ENCODE assay signal across 8 cellular contexts in the genomic region with DNA sequence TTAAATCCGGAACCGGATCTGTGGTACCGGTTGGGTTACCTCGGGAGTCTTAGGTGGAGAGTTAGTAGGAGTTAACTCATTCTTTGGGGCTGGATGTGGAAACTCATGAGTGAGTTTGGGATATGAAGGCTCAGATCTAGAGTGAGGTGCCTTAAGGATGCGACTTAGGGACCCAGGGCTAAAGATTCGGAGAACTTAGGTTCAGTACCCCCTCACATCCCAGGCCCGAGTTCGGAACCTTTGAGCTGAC. TPM values are rescaled to one million over a fixed set of nuclear protein-coding genes. Genes with fewer than 3 reads are reported as not detected.
A peak's percentile ranks its signal among the peaks of the same experiment; 100 is the strongest.
DNase-seq lines count a peak whose midpoint lies in the region; ATAC-seq and TF ChIP-seq lines count a peak whose summit lies in the region.

No MANE protein-coding gene starts in this region.

- H3K9ac ChIP-seq in OCI-LY1 (ENCODE audit: low read length) (peak overlapping the region; percentile 81), neuronal stem cell (ENCODE audit: low read depth, low read length, poor library complexity) (no peak overlapping the region)

- no peaks in the 10 kb centered on the region for H3F3A ChIP-seq in OCI-LY1 (ENCODE audit: insufficient read depth, low read length)

- H3K79me1 ChIP-seq in neuronal stem cell (ENCODE audit: low read depth, low read length), result peaks cover 3% of the 10 kb centered on the region

- H3K4ac ChIP-seq in neuronal stem cell (ENCODE audit: low read length), result no peak overlapping the region

- no peaks in the 10 kb centered on the region for H3K9me3 ChIP-seq in CD4-positive, alpha-beta memory T cell (ENCODE audit: control insufficient read depth in 1 of 2, low read length in 2 of 2)
- H3K9me3 ChIP-seq in OCI-LY1 (ENCODE audit: low read length) (no peaks in the 10 kb centered on the region), neuronal stem cell (replicated peaks in 1 of 2; ENCODE audit: control insufficient read depth in 2 of 2, insufficient read depth in 1 of 2, low read depth in 1 of 2, low read length in 2 of 2) (peaks cover 0 to 3% of the 10 kb centered on the region in 2 donors)

- no peak overlapping the region for H2BK5ac ChIP-seq in neuronal stem cell (ENCODE audit: low read length)

- no peaks in the 10 kb centered on the region for H3K27me3 ChIP-seq in CD4-positive, alpha-beta memory T cell (ENCODE audit: insufficient read depth, low read length)
- H3K27me3 ChIP-seq in OCI-LY1 (ENCODE audit: insufficient read depth, low read length) (no peaks in the 10 kb centered on the region), neuronal stem cell (ENCODE audit: control insufficient read depth in 3 of 3, insufficient read depth in 3 of 3, low read depth in 1 of 3, low read length in 3 of 3) (no peaks in the 10 kb centered on the region)

- no peaks in the 10 kb centered on the region for H3K36me3 ChIP-seq in CD4-positive, alpha-beta memory T cell (ENCODE audit: insufficient read depth, low read length)
- H3K36me3 ChIP-seq in OCI-LY1 (ENCODE audit: insufficient read depth, low read length), result peaks cover 31% of the 10 kb centered on the region
- peaks cover 7 to 31% of the 10 kb centered on the region in 2 donors for H3K36me3 ChIP-seq in neuronal stem cell (replicated peaks in 1 of 2; ENCODE audit: control insufficient read depth in 2 of 2, insufficient read depth in 2 of 2, low read length in 2 of 2)

- CTCF ChIA-PET in CD4-positive, alpha-beta memory T cell (lab: Charles Lee; ENCODE audit: partially characterized antibody), result interaction anchor here (0.6 to 2.5 kb wide), 7 partner anchors 28 to 586 kb away, joined by 3 to 14 read pairs (median 3); partner anchors contain the start of gene RAB4B

- no peak overlapping the region for H2AFZ ChIP-seq in OCI-LY1 (ENCODE audit: low read length)
- H2AFZ ChIP-seq in neuronal stem cell (ENCODE audit: low read length), result peak overlapping the region; percentile 19

- H3K4me1 Mint-ChIP-seq in CD4-positive, alpha-beta memory T cell, result peaks cover 22 to 47% (median 29%) of the 10 kb centered on the region in 4 donors
- peaks cover 44% of the 10 kb centered on the region for H3K4me1 Mint-ChIP-seq in endothelial cell (ENCODE audit: unreplicated experiment)

- peak overlapping the region; percentile 95 to 100 (median 98) for H3K4me3 Mint-ChIP-seq in CD4-positive, alpha-beta memory T cell
- peak overlapping the region; percentile 99 for H3K4me3 Mint-ChIP-seq in endothelial cell (ENCODE audit: unreplicated experiment)

- peak overlapping the region; percentile 86 for H3K27ac ChIP-seq in CD4-positive, alpha-beta memory T cell (ENCODE audit: low read depth, low read length)
- peak overlapping the region; percentile 83 for H3K27ac ChIP-seq in OCI-LY1 (ENCODE audit: low read depth, low read length, poor library complexity, severe bottlenecking)
- peak overlapping the region; percentile 66 for H3K27ac ChIP-seq in neuronal stem cell (replicated peaks; ENCODE audit: low read length)

- H2AK5ac ChIP-seq in neuronal stem cell (ENCODE audit: low read depth, low read length), result peak overlapping the region; percentile 49

- peaks cover 39% of the 10 kb centered on the region for H3K79me2 ChIP-seq in OCI-LY1 (ENCODE audit: insufficient read depth, low read length)

- DNase-seq in CD4-positive, alpha-beta memory T cell, result peak in 1 of 5 donors; percentile 12
- DNase-seq in endothelial cell (ENCODE audit: low spot score) (no peak), neuronal stem cell (ENCODE audit: low spot score) (no peak), OCI-M1 (lab: John Stamatoyannopoulos, UW) (no peak), SW480 (ENCODE audit: low spot score) (no peak), DMS53 treated with DMSO at 0.1 percent for 48 hours (lab: John Stamatoyannopoulos, UW; ENCODE audit: unreplicated experiment) (no peak)

- peak overlapping the region; percentile 39 to 55 for H3K4me3 ChIP-seq in CD4-positive, alpha-beta memory T cell (ENCODE audit: low read length in 2 of 2)
- peak overlapping the region; percentile 67 for H3K4me3 ChIP-seq in OCI-LY1 (ENCODE audit: low read depth, low read length, poor library complexity, severe bottlenecking)
- H3K4me3 ChIP-seq in neuronal stem cell (ENCODE audit: low read length in 2 of 2), result peak overlapping the region; percentile 84 to 96

- H3K4me2 ChIP-seq in OCI-LY1 (ENCODE audit: low read length) (peak overlapping the region; percentile 75), neuronal stem cell (ENCODE audit: insufficient read depth, low read length, poor library complexity, severe bottlenecking) (peak overlapping the region; percentile 56)

- H3K36me3 Mint-ChIP-seq in CD4-positive, alpha-beta memory T cell, result peaks cover 8 to 29% of the 10 kb centered on the region in 2 donors
- H3K36me3 Mint-ChIP-seq in endothelial cell (ENCODE audit: low read depth, unreplicated experiment), result peaks cover 19% of the 10 kb centered on the region

- no peaks in the 10 kb centered on the region for H3K9me2 ChIP-seq in OCI-LY1 (ENCODE audit: low read depth, low read length)

- H3K27me3 Mint-ChIP-seq in CD4-positive, alpha-beta memory T cell, result no peaks in the 10 kb centered on the region
- H3K27me3 Mint-ChIP-seq in endothelial cell (ENCODE audit: unreplicated experiment), result peaks cover 24% of the 10 kb centered on the region

- peak overlapping the region; percentile 89 to 99 (median 99) for H3K27ac Mint-ChIP-seq in CD4-positive, alpha-beta memory T cell
- peak overlapping the region; percentile 99 for H3K27ac Mint-ChIP-seq in endothelial cell (ENCODE audit: unreplicated experiment)

- no peak overlapping the region for H2BK120ac ChIP-seq in neuronal stem cell (ENCODE audit: low read depth, low read length)

- H3K14ac ChIP-seq in neuronal stem cell (ENCODE audit: low read length), result no peak overlapping the region

- TF ChIP-seq CTCF in OCI-LY1 (IDR thresholded peaks at IDR 0.05; ENCODE audit: low read length) (no peak), endothelial cell (IDR thresholded peaks at IDR 0.05; ENCODE audit: unreplicated experiment) (no peak)

- H4K91ac ChIP-seq in neuronal stem cell (ENCODE audit: low read depth, low read length, poor library complexity), result no peak overlapping the region

- no peaks in the 10 kb centered on the region for H4K20me1 ChIP-seq in OCI-LY1 (ENCODE audit: insufficient read depth, low read length)

- no peak overlapping the region for H2BK15ac ChIP-seq in neuronal stem cell (ENCODE audit: low read length)

- peak overlapping the region; percentile 50 for H3K18ac ChIP-seq in neuronal stem cell (ENCODE audit: low read length)

- ATAC-seq in HG03045 (IDR thresholded peaks at IDR 0.05; ENCODE audit: unreplicated experiment), result no peak

- peaks cover 0 to 2% (median 0%) of the 10 kb centered on the region in 8 donors for H3K9me3 Mint-ChIP-seq in CD4-positive, alpha-beta memory T cell
- H3K9me3 Mint-ChIP-seq in endothelial cell (ENCODE audit: unreplicated experiment), result no peaks in the 10 kb centered on the region

- intact Hi-C loops in CD4-positive, alpha-beta memory T cell (cut with micrococcal nuclease), result loop anchor here (1.0 to 5.0 kb wide), 5 partner anchors 28 to 308 kb away; partner anchors contain the start of genes NUMBL, RAB4B and SERTAD3

- H3K4me1 ChIP-seq in CD4-positive, alpha-beta memory T cell (ENCODE audit: insufficient read depth, low read length), result peaks cover 39% of the 10 kb centered on the region
- peaks cover 50% of the 10 kb centered on the region for H3K4me1 ChIP-seq in OCI-LY1 (ENCODE audit: insufficient read depth, low read length, severe bottlenecking)
- H3K4me1 ChIP-seq in neuronal stem cell (ENCODE audit: control insufficient read depth in 2 of 2, insufficient read depth in 1 of 2, low read depth in 1 of 2, low read length in 2 of 2), result peaks cover 13 to 15% of the 10 kb centered on the region in 2 donors

- H2BK12ac ChIP-seq in neuronal stem cell (ENCODE audit: low read length), result no peak overlapping the region

- H3K23ac ChIP-seq in neuronal stem cell (ENCODE audit: low read depth, low read length, poor library complexity), result no peak overlapping the region

- WGBS in neuronal stem cell (ENCODE audit: extremely low coverage in 2 of 2, insufficient read length in 2 of 2, insufficient replicate concordance in 1 of 2), 2 donors, result no CpG with 5 or more reads among the region's 8 CpGs

- POLR2A ChIA-PET in CD4-positive, alpha-beta memory T cell (lab: Charles Lee; ENCODE audit: partially characterized antibody), result interaction anchor here (0.8 to 9.9 kb wide), 17 partner anchors 8 to 614 kb away, joined by 3 to 142 read pairs (median 5); partner anchors contain the start of genes B9D2, COQ8B, EGLN2 and HNRNPUL1

- H4K8ac ChIP-seq in neuronal stem cell (ENCODE audit: low read depth, low read length), result no peak overlapping the region

RNA-seq across cellular contexts. Expression of gene ACTMAP, which starts 0.3 kb away (rescaled TPM):
- total RNA-seq in CD4-positive, alpha-beta memory T cell, result 1 to 10 TPM; 5.2 to 5.5 TPM
- 1 to 10 TPM in 1 of 2 donors, under 1 TPM in 1; 0.26 to 2.8 TPM for polyA plus RNA-seq in CD4-positive, alpha-beta memory T cell
- 24.6 TPM for total RNA-seq in endothelial cell (ENCODE audit: unreplicated experiment)
- 12.8 TPM for polyA plus RNA-seq in neuronal stem cell (2013, experiment 1 of 2)
- 13.2 TPM for polyA plus RNA-seq in neuronal stem cell (2013, experiment 2 of 2)

RNA-seq across cellular contexts. Expression of gene SNRPA, which starts 1.0 kb away (rescaled TPM):
- total RNA-seq in CD4-positive, alpha-beta memory T cell, result 10 to 100 TPM; 93.3 to 95.7 TPM
- polyA plus RNA-seq in CD4-positive, alpha-beta memory T cell, result 10 to 100 TPM; 48.8 to 63.9 TPM
- total RNA-seq in endothelial cell (ENCODE audit: unreplicated experiment), result 101 TPM
- polyA plus RNA-seq in neuronal stem cell (2013, experiment 1 of 2), result 346 TPM
- 347 TPM for polyA plus RNA-seq in neuronal stem cell (2013, experiment 2 of 2)

RNA-seq across cellular contexts. Expression of gene MIA, which starts 25.4 kb away (rescaled TPM):
- total RNA-seq in CD4-positive, alpha-beta memory T cell, result 10 to 100 TPM; 11.2 to 11.4 TPM
- not detected for polyA plus RNA-seq in CD4-positive, alpha-beta memory T cell
- total RNA-seq in endothelial cell (ENCODE audit: unreplicated experiment), result not detected
- 0.15 TPM for polyA plus RNA-seq in neuronal stem cell (2013, experiment 1 of 2)
- 0.32 TPM for polyA plus RNA-seq in neuronal stem cell (2013, experiment 2 of 2)

RNA-seq across cellular contexts. Expression of gene RAB4B, which starts 28.1 kb away (rescaled TPM):
- 10 to 100 TPM; 53.5 to 55.0 TPM for total RNA-seq in CD4-positive, alpha-beta memory T cell
- 10 to 100 TPM; 67.3 to 69.8 TPM for polyA plus RNA-seq in CD4-positive, alpha-beta memory T cell
- 29.2 TPM for total RNA-seq in endothelial cell (ENCODE audit: unreplicated experiment)
- 15.1 TPM for polyA plus RNA-seq in neuronal stem cell (2013, experiment 1 of 2)
- polyA plus RNA-seq in neuronal stem cell (2013, experiment 2 of 2), result 14.9 TPM

RNA-seq across cellular contexts. Expression of gene ITPKC, which starts 33.0 kb away (rescaled TPM):
- total RNA-seq in CD4-positive, alpha-beta memory T cell, result 10 to 100 TPM in 1 of 2 experiments, 1 to 10 TPM in 1; 8.1 to 10.2 TPM
- polyA plus RNA-seq in CD4-positive, alpha-beta memory T cell, result 1 to 10 TPM; 1.9 to 7.2 TPM
- 12.1 TPM for total RNA-seq in endothelial cell (ENCODE audit: unreplicated experiment)
- 4.7 TPM for polyA plus RNA-seq in neuronal stem cell (2013, experiment 1 of 2)
- polyA plus RNA-seq in neuronal stem cell (2013, experiment 2 of 2), result 4.7 TPM
